Comparison of ENCODE assay signal across 35 cellular contexts in genomic region chr1:39946216-39946615, GRCh38.
"Had no signal": no experiment of that assay in that cellular context is flagged by ENCODE, and none has a peak within 500 bp of the region (broad histone marks: within the 10 kb centered on the region; RNA-seq: fewer than 3 reads in every experiment).

No MANE protein-coding gene starts in this region.

- H3K27ac Mint-ChIP-seq: activated CD4-positive, alpha-beta memory T cell treated with anti-CD3 and anti-CD28 coated beads, Interleukin-2, amount 10 ng/mL, durations not matched to agents 7 days and 5 days; activated CD8-positive, alpha-beta memory T cell treated with anti-CD3 and anti-CD28 coated beads, Interleukin-2, amount 10 ng/mL, durations not matched to agents 7 days and 5 days; activated naive CD4-positive, alpha-beta T cell treated with anti-CD3 and anti-CD28 coated beads, Interleukin-2, amount 10 ng/mL, durations not matched to agents 7 days and 5 days; activated naive CD8-positive, alpha-beta T cell; activated naive CD8-positive, alpha-beta T cell treated with anti-CD3 and anti-CD28 coated beads, Interleukin-2, amount 50 U/mL, for 24 hours; T-cell; T-helper 17 cell had no signal

- H3K27me3 Mint-ChIP-seq: activated naive CD8-positive, alpha-beta T cell; T-helper 17 cell had no signal

- H3K9me3 ChIP-seq: Peyer's patch had no signal

- H3K27me3 ChIP-seq: Peyer's patch had no signal

- H3K4me3 ChIP-seq: Peyer's patch had no signal

- H3K36me3 ChIP-seq: brain microvascular endothelial cell, Peyer's patch, WERI-Rb-1 had no signal

- H3K27ac ChIP-seq: brain microvascular endothelial cell, WERI-Rb-1 had no signal

- H3K4me1 Mint-ChIP-seq: T-cell, T-helper 17 cell had no signal

- H3K4me3 Mint-ChIP-seq: activated CD4-positive, alpha-beta memory T cell treated with anti-CD3 and anti-CD28 coated beads, Interleukin-2, amount 10 ng/mL, durations not matched to agents 7 days and 5 days; activated CD8-positive, alpha-beta memory T cell treated with anti-CD3 and anti-CD28 coated beads, Interleukin-2, amount 10 ng/mL, durations not matched to agents 7 days and 5 days; activated naive CD4-positive, alpha-beta T cell treated with anti-CD3 and anti-CD28 coated beads, Interleukin-2, amount 10 ng/mL, durations not matched to agents 7 days and 5 days; activated naive CD8-positive, alpha-beta T cell; activated naive CD8-positive, alpha-beta T cell treated with anti-CD3 and anti-CD28 coated beads, Interleukin-2, amount 50 U/mL, for 24 hours; T-cell; T-helper 17 cell had no signal

- FAIRE-seq: colon had no signal

- DNase-seq: activated CD4-positive, alpha-beta memory T cell treated with anti-CD3 and anti-CD28 coated beads, Interleukin-2, amount 10 ng/mL, durations not matched to agents 7 days and 5 days; activated CD4-positive, alpha-beta T cell treated with anti-CD3 and anti-CD28 coated beads for 1 hour; activated CD4-positive, alpha-beta T cell treated with anti-CD3 and anti-CD28 coated beads for 48 hours; activated CD4-positive, CD25-positive, alpha-beta regulatory T cell; activated CD8-positive, alpha-beta memory T cell treated with anti-CD3 and anti-CD28 coated beads for 24 hours; activated CD8-positive, alpha-beta memory T cell treated with anti-CD3 and anti-CD28 coated beads, Interleukin-2, amount 10 ng/mL, durations not matched to agents 7 days and 5 days; activated CD8-positive, alpha-beta memory T cell treated with anti-CD3 and anti-CD28 coated beads, Interleukin-2, amount 50 U/mL, for 48 hours; activated effector memory CD4-positive, alpha-beta T cell treated with Interleukin-2 at 50 U/mL for 16 hours; activated naive CD4-positive, alpha-beta T cell treated with anti-CD3 and anti-CD28 coated beads, Interleukin-2, amount 10 ng/mL, durations not matched to agents 7 days and 5 days; activated naive CD8-positive, alpha-beta T cell treated with anti-CD3 and anti-CD28 coated beads, Interleukin-2, amount 50 U/mL, for 24 hours; activated T-cell treated with anti-CD3 and anti-CD28 coated beads, Interleukin-2, amount 50 U/mL, for 48 hours; aorta; brain microvascular endothelial cell; central memory CD4-positive, alpha-beta T cell; NCI-H1048; NCI-H1105 treated with DMSO at 0.1 percent for 48 hours; NCI-H1436; NCI-H1694 treated with DMSO at 0.1 percent for 48 hours; NCI-H2029; NCI-H345; NCI-H510A; NCI-H526; NCI-H748 treated with DMSO at 0.1 percent for 48 hours; NK-92 treated with Interleukin-12 subunit alpha and Interleukin-12 subunit beta, amount 100 ng/mL, for 24 hours; PC-3; Peyer's patch; RPMI8226; SHP77 treated with DMSO at 0.1 percent for 48 hours; T-cell; T-helper 17 cell; T-helper 9 cell; WERI-Rb-1 had no signal

- H3K4me1 ChIP-seq: Peyer's patch had no signal

- H3K9me3 Mint-ChIP-seq: activated CD4-positive, alpha-beta memory T cell treated with anti-CD3 and anti-CD28 coated beads, Interleukin-2, amount 10 ng/mL, durations not matched to agents 7 days and 5 days; activated naive CD4-positive, alpha-beta T cell treated with anti-CD3 and anti-CD28 coated beads, Interleukin-2, amount 10 ng/mL, durations not matched to agents 7 days and 5 days; activated naive CD8-positive, alpha-beta T cell treated with anti-CD3 and anti-CD28 coated beads, Interleukin-2, amount 50 U/mL, for 24 hours; T-cell had no signal

- ATAC-seq: activated CD8-positive, alpha-beta memory T cell treated with anti-CD3 and anti-CD28 coated beads, Interleukin-2, amount 10 ng/mL, durations not matched to agents 7 days and 5 days; activated naive CD8-positive, alpha-beta T cell treated with anti-CD3 and anti-CD28 coated beads, Interleukin-2, amount 50 U/mL, for 24 hours; PC-3; SK-N-SH treated with all-trans-retinoic acid at 6 μM for 48 hours; T-cell; T-helper 17 cell had no signal

- H3K36me3 Mint-ChIP-seq: activated CD8-positive, alpha-beta memory T cell treated with anti-CD3 and anti-CD28 coated beads, Interleukin-2, amount 10 ng/mL, durations not matched to agents 7 days and 5 days; activated naive CD4-positive, alpha-beta T cell treated with anti-CD3 and anti-CD28 coated beads, Interleukin-2, amount 10 ng/mL, durations not matched to agents 7 days and 5 days; activated naive CD8-positive, alpha-beta T cell; T-cell had no signal
